32 cellular contexts compared by ENCODE assay signal in the genomic region with DNA sequence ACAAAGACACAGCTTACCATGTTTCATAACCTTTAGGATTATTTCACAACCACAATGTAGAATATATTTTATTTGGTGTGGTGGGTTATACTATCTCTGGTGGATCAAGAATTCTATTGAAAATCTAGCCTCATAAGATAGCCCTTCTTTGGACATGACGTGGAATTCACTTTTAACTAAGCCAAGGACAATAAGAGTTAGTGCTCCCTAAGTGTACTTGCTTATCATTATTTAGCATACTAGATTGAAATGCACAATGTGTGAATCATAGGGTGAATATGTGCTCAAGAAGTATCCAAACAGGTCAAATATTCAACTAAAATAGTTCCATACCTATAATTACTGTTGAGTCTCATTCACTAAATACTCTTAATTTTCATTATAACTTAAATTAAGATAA.
"Had no signal": no experiment of that assay in that cellular context is flagged by ENCODE, and none has a peak within 500 bp of the region (broad histone marks: within the 10 kb centered on the region; RNA-seq: fewer than 3 reads in every experiment).

No MANE protein-coding gene starts in this region.

- H3K4me3 Mint-ChIP-seq: activated CD4-positive, alpha-beta memory T cell treated with anti-CD3 and anti-CD28 coated beads for 36 hours; activated CD4-positive, alpha-beta T cell treated with anti-CD3 and anti-CD28 coated beads for 36 hours; activated CD4-positive, alpha-beta T cell treated with anti-CD3 and anti-CD28 coated beads, Interleukin-2, amount 10 ng/mL, durations not matched to agents 24 days and 14 days; activated CD8-positive, alpha-beta memory T cell treated with anti-CD3 and anti-CD28 coated beads, Interleukin-2, amount 10 ng/mL, durations not matched to agents 7 days and 5 days; activated CD8-positive, alpha-beta T cell treated with anti-CD3 and anti-CD28 coated beads, Interleukin-2, amount 10 ng/mL, durations not matched to agents 7 days and 5 days; activated naive CD4-positive, alpha-beta T cell treated with anti-CD3 and anti-CD28 coated beads for 36 hours; activated naive CD4-positive, alpha-beta T cell treated with anti-CD3 and anti-CD28 coated beads, Interleukin-2, amount 50 U/mL, for 24 hours; activated naive CD8-positive, alpha-beta T cell treated with anti-CD3 and anti-CD28 coated beads for 36 hours; activated naive CD8-positive, alpha-beta T cell treated with anti-CD3 and anti-CD28 coated beads, Interleukin-2, amount 50 U/mL, for 24 hours; activated T-helper 1 cell treated with anti-CD3 and anti-CD28 coated beads, Interleukin-12 subunit alpha, Interleukin-12 subunit beta, Interleukin-2, Interleukin-4 antibody, amounts not matched to agents 30 ng/mL and 10 ng/mL and 1 ng/mL, durations not matched to agents 14 hours and 24 hours and 36 hours; central memory CD8-positive, alpha-beta T cell; effector memory CD8-positive, alpha-beta T cell had no signal

- H3K4me1 ChIP-seq: esophagus squamous epithelium, gastrocnemius medialis, heart left ventricle had no signal

- H3K36me3 Mint-ChIP-seq: activated CD4-positive, alpha-beta memory T cell treated with anti-CD3 and anti-CD28 coated beads for 36 hours; activated CD8-positive, alpha-beta memory T cell treated with anti-CD3 and anti-CD28 coated beads, Interleukin-2, amount 10 ng/mL, durations not matched to agents 7 days and 5 days; activated naive CD4-positive, alpha-beta T cell treated with anti-CD3 and anti-CD28 coated beads, Interleukin-2, amount 50 U/mL, for 24 hours; activated naive CD8-positive, alpha-beta T cell treated with anti-CD3 and anti-CD28 coated beads for 36 hours had no signal

- H3K4me3 ChIP-seq: esophagus squamous epithelium, gastrocnemius medialis, heart left ventricle had no signal

- H3K27me3 ChIP-seq: brain microvascular endothelial cell, esophagus squamous epithelium, gastrocnemius medialis, heart left ventricle had no signal

- H3K9me3 ChIP-seq: esophagus squamous epithelium, gastrocnemius medialis had no signal

- H3K27ac Mint-ChIP-seq: activated CD4-positive, alpha-beta memory T cell treated with anti-CD3 and anti-CD28 coated beads for 36 hours; activated CD4-positive, alpha-beta T cell treated with anti-CD3 and anti-CD28 coated beads for 36 hours; activated CD4-positive, alpha-beta T cell treated with anti-CD3 and anti-CD28 coated beads, Interleukin-2, amount 10 ng/mL, durations not matched to agents 24 days and 14 days; activated CD8-positive, alpha-beta memory T cell treated with anti-CD3 and anti-CD28 coated beads, Interleukin-2, amount 10 ng/mL, durations not matched to agents 7 days and 5 days; activated CD8-positive, alpha-beta T cell treated with anti-CD3 and anti-CD28 coated beads, Interleukin-2, amount 10 ng/mL, durations not matched to agents 7 days and 5 days; activated naive CD4-positive, alpha-beta T cell treated with anti-CD3 and anti-CD28 coated beads for 36 hours; activated naive CD4-positive, alpha-beta T cell treated with anti-CD3 and anti-CD28 coated beads, Interleukin-2, amount 50 U/mL, for 24 hours; activated naive CD8-positive, alpha-beta T cell treated with anti-CD3 and anti-CD28 coated beads for 36 hours; activated naive CD8-positive, alpha-beta T cell treated with anti-CD3 and anti-CD28 coated beads, Interleukin-2, amount 50 U/mL, for 24 hours; activated T-helper 1 cell treated with anti-CD3 and anti-CD28 coated beads, Interleukin-12 subunit alpha, Interleukin-12 subunit beta, Interleukin-2, Interleukin-4 antibody, amounts not matched to agents 30 ng/mL and 10 ng/mL and 1 ng/mL, durations not matched to agents 14 hours and 24 hours and 36 hours; activated T-helper 2 cell treated with anti-CD3 and anti-CD28 coated beads, Interferon-gamma antibody, Interleukin-2, Interleukin-4, amounts not matched to agents 10 μg/mL and 5 μg/mL and 100 μg/mL, durations not matched to agents 14 hours and 24 hours and 36 hours; effector memory CD8-positive, alpha-beta T cell had no signal

- DNase-seq: activated CD4-positive, alpha-beta memory T cell treated with anti-CD3 and anti-CD28 coated beads for 36 hours; activated CD4-positive, alpha-beta T cell treated with anti-CD3 and anti-CD28 coated beads for 36 hours; activated CD4-positive, alpha-beta T cell treated with anti-CD3 and anti-CD28 coated beads, Interleukin-2, amount 10 ng/mL, durations not matched to agents 24 days and 14 days; activated CD4-positive, CD25-positive, alpha-beta regulatory T cell; activated CD4-positive, CD25-positive, alpha-beta regulatory T cell treated with anti-CD3 and anti-CD28 coated beads, Interleukin-2, amount 50 U/mL, for 72 hours; activated CD8-positive, alpha-beta memory T cell treated with anti-CD3 and anti-CD28 coated beads, Interleukin-2, amount 10 ng/mL, durations not matched to agents 7 days and 5 days; activated CD8-positive, alpha-beta memory T cell treated with anti-CD3 and anti-CD28 coated beads, Interleukin-2, amount 50 U/mL, for 4 hours; activated CD8-positive, alpha-beta T cell treated with anti-CD3 and anti-CD28 coated beads, Interleukin-2, amount 10 ng/mL, durations not matched to agents 7 days and 5 days; activated effector memory CD4-positive, alpha-beta T cell treated with anti-CD3 and anti-CD28 coated beads, Interleukin-2, amount 50 U/mL, for 16 hours; activated naive CD4-positive, alpha-beta T cell treated with anti-CD3 and anti-CD28 coated beads for 36 hours; activated naive CD8-positive, alpha-beta T cell treated with anti-CD3 and anti-CD28 coated beads for 36 hours; activated naive CD8-positive, alpha-beta T cell treated with anti-CD3 and anti-CD28 coated beads, Interleukin-2, amount 50 U/mL, for 24 hours; activated T-cell treated with anti-CD3 and anti-CD28 coated beads, Interleukin-2, amount 50 U/mL, for 1 hour; activated T-cell treated with anti-CD3 and anti-CD28 coated beads, Interleukin-2, amount 50 U/mL, for 48 hours; brain microvascular endothelial cell; cortex of kidney; dermis blood vessel endothelial cell; effector CD4-positive, alpha-beta T cell; effector memory CD8-positive, alpha-beta T cell; esophagus squamous epithelium; foreskin fibroblast; gastrocnemius medialis; glutamatergic neuron; heart left ventricle; T-helper 2 cell had no signal

- H3K4me1 Mint-ChIP-seq: activated CD4-positive, alpha-beta T cell treated with anti-CD3 and anti-CD28 coated beads for 36 hours; activated CD4-positive, alpha-beta T cell treated with anti-CD3 and anti-CD28 coated beads, Interleukin-2, amount 10 ng/mL, durations not matched to agents 24 days and 14 days; activated CD8-positive, alpha-beta memory T cell treated with anti-CD3 and anti-CD28 coated beads, Interleukin-2, amount 10 ng/mL, durations not matched to agents 7 days and 5 days; activated naive CD4-positive, alpha-beta T cell treated with anti-CD3 and anti-CD28 coated beads, Interleukin-2, amount 50 U/mL, for 24 hours; activated naive CD8-positive, alpha-beta T cell treated with anti-CD3 and anti-CD28 coated beads for 36 hours; activated naive CD8-positive, alpha-beta T cell treated with anti-CD3 and anti-CD28 coated beads, Interleukin-2, amount 50 U/mL, for 24 hours; central memory CD8-positive, alpha-beta T cell had no signal

- H3K27me3 Mint-ChIP-seq: activated CD4-positive, alpha-beta memory T cell treated with anti-CD3 and anti-CD28 coated beads for 36 hours; activated CD4-positive, alpha-beta T cell treated with anti-CD3 and anti-CD28 coated beads for 36 hours; activated CD4-positive, alpha-beta T cell treated with anti-CD3 and anti-CD28 coated beads, Interleukin-2, amount 10 ng/mL, durations not matched to agents 24 days and 14 days; activated CD8-positive, alpha-beta memory T cell treated with anti-CD3 and anti-CD28 coated beads, Interleukin-2, amount 10 ng/mL, durations not matched to agents 7 days and 5 days; activated naive CD4-positive, alpha-beta T cell treated with anti-CD3 and anti-CD28 coated beads, Interleukin-2, amount 50 U/mL, for 24 hours; activated naive CD8-positive, alpha-beta T cell treated with anti-CD3 and anti-CD28 coated beads for 36 hours; activated naive CD8-positive, alpha-beta T cell treated with anti-CD3 and anti-CD28 coated beads, Interleukin-2, amount 50 U/mL, for 24 hours; central memory CD8-positive, alpha-beta T cell; effector memory CD8-positive, alpha-beta T cell had no signal

- H3K36me3 ChIP-seq: brain microvascular endothelial cell, esophagus squamous epithelium, gastrocnemius medialis, heart left ventricle had no signal

- ATAC-seq: activated CD4-positive, alpha-beta T cell treated with anti-CD3 and anti-CD28 coated beads for 36 hours; activated CD8-positive, alpha-beta memory T cell treated with anti-CD3 and anti-CD28 coated beads, Interleukin-2, amount 10 ng/mL, durations not matched to agents 7 days and 5 days; activated CD8-positive, alpha-beta T cell treated with anti-CD3 and anti-CD28 coated beads, Interleukin-2, amount 10 ng/mL, durations not matched to agents 7 days and 5 days; activated naive CD8-positive, alpha-beta T cell treated with anti-CD3 and anti-CD28 coated beads, Interleukin-2, amount 50 U/mL, for 24 hours; effector memory CD8-positive, alpha-beta T cell; gastrocnemius medialis; heart left ventricle had no signal

- H3K27ac ChIP-seq: brain microvascular endothelial cell, epithelial cell of prostate, esophagus squamous epithelium, gastrocnemius medialis, heart left ventricle had no signal

- FAIRE-seq: bronchial epithelial cell, colon had no signal
